ENCODE assay signal across 8 cellular contexts in genomic region chr9:34591091-34591910, GRCh38. TPM values are rescaled to one million over a fixed set of nuclear protein-coding genes. Genes with fewer than 3 reads are reported as not detected.
DNase-seq lines count a peak whose midpoint lies in the region; ATAC-seq and TF ChIP-seq lines count a peak whose summit lies in the region.

No MANE protein-coding gene starts in this region.

- TF ChIP-seq POLR2A in heart left ventricle (IDR thresholded peaks at IDR 0.05), result no peak
- TF ChIP-seq POLR2A in transverse colon (IDR thresholded peaks at IDR 0.05), result no peak

- DNase-seq in GM13976 (ENCODE audit: low spot score) (peak; percentile 94), KG1 (lab: John Stamatoyannopoulos, UW) (peak; percentile 37), T-cell (peak; percentile 22 to 79 (median 66)), heart left ventricle (peak; percentile 85 to 92 (median 86)), posterior cingulate gyrus (peak; percentile 85 to 98 (median 91)), transverse colon (peak; percentile 89)
- DNase-seq in activated naive CD8-positive, alpha-beta T cell treated with anti-CD3 and anti-CD28 coated beads, Interleukin-2, amount 50 U/mL, for 24 hours, result peak; percentile 90

- H3K27me3 ChIP-seq in heart left ventricle (peaks cover 4 to 78% (median 13%) of the 10 kb centered on the region in 9 donors), transverse colon (peaks cover 80% of the 10 kb centered on the region)

- CTCF ChIA-PET in T-cell (lab: Charles Lee), result interaction anchor here (0.5 to 1.9 kb wide), 5 partner anchors 9 to 211 kb away, joined by 3 to 7 read pairs (median 4); no protein-coding TSS in a partner anchor

- peaks cover 23 to 35% (median 31%) of the 10 kb centered on the region in 3 donors for H3K4me1 Mint-ChIP-seq in T-cell
- peaks cover 23% of the 10 kb centered on the region for H3K4me1 Mint-ChIP-seq in activated naive CD8-positive, alpha-beta T cell treated with anti-CD3 and anti-CD28 coated beads, Interleukin-2, amount 50 U/mL, for 24 hours

- WGBS in heart left ventricle, 4 donors, result 8 to 16% (median 8%) methylated on average over 27 to 66 of the region's 66 CpGs
- WGBS in transverse colon (ENCODE audit: low coverage in 1 of 2), 2 donors, result 12% methylated on average over 59 of the region's 66 CpGs; no CpG with 5 or more reads in 1 of the 2 donors

- POLR2A ChIA-PET in T-cell (lab: Charles Lee), result no interaction called here

- no peak for TF ChIP-seq EP300 in transverse colon (IDR thresholded peaks at IDR 0.05; ENCODE audit: low read depth)

- intact Hi-C loops in heart left ventricle (cut with DNase I) (loop anchor here (1.0 to 10.0 kb wide), 13 partner anchors 42 to 259 kb away; no protein-coding TSS in a partner anchor), posterior cingulate gyrus (cut with DNase I) (loop anchor here (1.0 to 5.0 kb wide), 3 partner anchors 43 to 154 kb away; no protein-coding TSS in a partner anchor), transverse colon (cut with DNase I; ENCODE audit: low total_unique reads) (loop anchor here (10.0 kb wide), 1 partner anchor 256 kb away; no protein-coding TSS in a partner anchor)

- no peaks in the 10 kb centered on the region for H3K9me3 ChIP-seq in heart left ventricle
- no peaks in the 10 kb centered on the region for H3K9me3 ChIP-seq in transverse colon

- peak; percentile 79 to 84 (median 84) for ATAC-seq in T-cell (replicated peaks in 1 of 4)
- peak; percentile 69 for ATAC-seq in activated naive CD8-positive, alpha-beta T cell treated with anti-CD3 and anti-CD28 coated beads, Interleukin-2, amount 50 U/mL, for 24 hours
- peak; percentile 68 to 91 (median 85) for ATAC-seq in heart left ventricle

- H3K4me3 ChIP-seq in heart left ventricle (peak overlapping the region in 10 of 12 donors; percentile 13 to 63 (median 52)), transverse colon (peak overlapping the region in 3 of 4 donors; percentile 1 to 59 (median 17))

- peaks cover 62 to 71% of the 10 kb centered on the region in 2 donors for H3K27me3 Mint-ChIP-seq in T-cell
- peaks cover 77% of the 10 kb centered on the region for H3K27me3 Mint-ChIP-seq in activated naive CD8-positive, alpha-beta T cell treated with anti-CD3 and anti-CD28 coated beads, Interleukin-2, amount 50 U/mL, for 24 hours

- H3K4me1 ChIP-seq in heart left ventricle (peaks cover 0 to 52% (median 30%) of the 10 kb centered on the region in 12 donors), transverse colon (peaks cover 14 to 50% (median 33%) of the 10 kb centered on the region in 4 donors)

- H3K36me3 ChIP-seq in heart left ventricle (no peaks in the 10 kb centered on the region), transverse colon (no peaks in the 10 kb centered on the region)

- H3K36me3 Mint-ChIP-seq in T-cell, result no peaks in the 10 kb centered on the region
- H3K36me3 Mint-ChIP-seq in activated naive CD8-positive, alpha-beta T cell treated with anti-CD3 and anti-CD28 coated beads, Interleukin-2, amount 50 U/mL, for 24 hours (ENCODE audit: low read depth), result no peaks in the 10 kb centered on the region

- H3K9me3 Mint-ChIP-seq in T-cell, result no peaks in the 10 kb centered on the region
- no peaks in the 10 kb centered on the region for H3K9me3 Mint-ChIP-seq in activated naive CD8-positive, alpha-beta T cell treated with anti-CD3 and anti-CD28 coated beads, Interleukin-2, amount 50 U/mL, for 24 hours

- H3K27ac ChIP-seq in 22Rv1 (0 out of 2 replicates have a peak overlapping the region, but pooled peaks have one; percentile 67), heart left ventricle (peak overlapping the region in 4 of 12 donors; percentile 4 to 50 (median 24)), transverse colon (peak overlapping the region in 2 of 4 donors; percentile 7 to 54)

- peak overlapping the region; percentile 71 to 82 (median 73) for H3K4me3 Mint-ChIP-seq in T-cell
- peak overlapping the region; percentile 60 for H3K4me3 Mint-ChIP-seq in activated naive CD8-positive, alpha-beta T cell treated with anti-CD3 and anti-CD28 coated beads, Interleukin-2, amount 50 U/mL, for 24 hours

- peak; percentile 99 for TF ChIP-seq CTCF in 22Rv1 (IDR thresholded peaks at IDR 0.05)
- peak; percentile 97 for TF ChIP-seq CTCF in GM13976 (IDR thresholded peaks at IDR 0.05; ENCODE audit: borderline replicate concordance, control extremely low read depth, extremely low read depth, insufficient read depth, missing control alignments)
- TF ChIP-seq CTCF in heart left ventricle (IDR thresholded peaks at IDR 0.05), result peak; percentile 82 to 98 (median 94)
- peak; percentile 91 to 96 (median 93) for TF ChIP-seq CTCF in transverse colon (IDR thresholded peaks at IDR 0.05)

- in situ Hi-C loops in GM13976 (cut with MboI; ENCODE audit: low sequenced_read_pairs, unreplicated experiment) (no loop called here), transverse colon (cut with MboI; ENCODE audit: low pct_ligation_motif_present in 1 of 4, low pct_unique_long_range_greater_than_20kb in 1 of 4, low sequenced_read_pairs in 3 of 4) (loop anchor here in 1 of 4 donors (10.0 kb wide), 1 partner anchor 46 kb away; no protein-coding TSS in a partner anchor)

- no peak overlapping the region for H3K27ac Mint-ChIP-seq in T-cell
- H3K27ac Mint-ChIP-seq in activated naive CD8-positive, alpha-beta T cell treated with anti-CD3 and anti-CD28 coated beads, Interleukin-2, amount 50 U/mL, for 24 hours, result no peak overlapping the region

RNA-seq across cellular contexts. Expression of gene CNTFR, which starts 1.8 kb away (rescaled TPM):
- total RNA-seq in T-cell (not detected), heart left ventricle (1 to 10 TPM in 5 of 9 donors, under 1 TPM in 4; 0.43 to 9.8 (median 1.2) TPM), transverse colon (10 to 100 TPM in 1 of 4 donors, 1 to 10 TPM in 3; 5.2 to 59.1 (median 6.8) TPM)
- 1 to 10 TPM; 2.2 to 2.3 TPM for polyA plus RNA-seq in heart left ventricle

RNA-seq across cellular contexts. Expression of gene RPP25L, which starts 20.6 kb away (rescaled TPM):
- 10 to 100 TPM in 4 of 5 donors, 1 to 10 TPM in 1; 9.3 to 28.6 (median 22.5) TPM for total RNA-seq in T-cell
- total RNA-seq in heart left ventricle, result 10 to 100 TPM; 22.5 to 79.2 (median 38.3) TPM
- 10 to 100 TPM; 31.7 to 59.9 TPM for polyA plus RNA-seq in heart left ventricle
- 10 to 100 TPM in 2 of 4 donors, 1 to 10 TPM in 2; 3.0 to 65.5 (median 22.1) TPM for total RNA-seq in transverse colon

RNA-seq across cellular contexts. Expression of gene DCTN3, which starts 29.0 kb away (rescaled TPM):
- total RNA-seq in T-cell (10 to 100 TPM; 60.8 to 82.9 (median 69.0) TPM), heart left ventricle (100 to 1,000 TPM; 104 to 155 (median 125) TPM), transverse colon (10 to 100 TPM; 41.6 to 78.9 (median 54.0) TPM)
- 100 to 1,000 TPM in 1 of 2 donors, 10 to 100 TPM in 1; 73.8 to 118 TPM for polyA plus RNA-seq in heart left ventricle

RNA-seq across cellular contexts. Expression of gene ARID3C, which starts 37.6 kb away (rescaled TPM):
- total RNA-seq in T-cell (under 1 TPM in 1 of 5 donors, not detected in 4; 0.38 TPM), heart left ventricle (under 1 TPM in 1 of 9 donors, not detected in 8; 0.20 TPM), transverse colon (not detected)
- not detected for polyA plus RNA-seq in heart left ventricle

RNA-seq across cellular contexts. Expression of gene SIGMAR1, which starts 46.3 kb away (rescaled TPM):
- total RNA-seq in T-cell (10 to 100 TPM; 27.7 to 65.9 (median 60.9) TPM), heart left ventricle (10 to 100 TPM; 17.0 to 40.8 (median 24.9) TPM), transverse colon (100 to 1,000 TPM in 1 of 4 donors, 10 to 100 TPM in 3; 45.6 to 102 (median 62.6) TPM)
- 10 to 100 TPM; 21.1 to 55.3 TPM for polyA plus RNA-seq in heart left ventricle

Comparison
In these comparisons a context has a peak if more than half of its experiments do, and no peak if none do; other contexts are left out.
1. DNase-seq: peak in every context shown above with its lines; median percentile 94 in GM13976; 91 in posterior cingulate gyrus; 90 in activated naive CD8-positive, alpha-beta T cell treated with anti-CD3 and anti-CD28 coated beads, Interleukin-2, amount 50 U/mL, for 24 hours; 89 in transverse colon; 86 in heart left ventricle; 66 in T-cell; 37 in KG1.